26 cellular contexts compared by ENCODE assay signal in genomic region chr2:92074549-92074898, GRCh38.
DNase-seq lines count a peak whose midpoint lies in the region; ATAC-seq and TF ChIP-seq lines count a peak whose summit lies in the region.
"Had no signal": no experiment of that assay in that cellular context is flagged by ENCODE, and none has a peak within 500 bp of the region (broad histone marks: within the 10 kb centered on the region; RNA-seq: fewer than 3 reads in every experiment).

No MANE protein-coding gene starts in this region.

- H3K27me3 ChIP-seq in SK-N-SH (ENCODE audit: insufficient read depth) (no peaks in the 10 kb centered on the region; the same call in 1 of the 2 replicates), lower lobe of right lung (ENCODE audit: low read depth) (no peaks in the 10 kb centered on the region), stomach (no peaks in the 10 kb centered on the region), gastrocnemius medialis (no peaks in the 10 kb centered on the region)

- H3K9me3 ChIP-seq in SK-N-SH = no peaks in the 10 kb centered on the region
- no peaks in the 10 kb centered on the region for H3K9me3 ChIP-seq in lower lobe of right lung
- H3K9me3 ChIP-seq in stomach = peaks cover 0 to 32% (median 21%) of the 10 kb centered on the region in 4 donors
- no peaks in the 10 kb centered on the region for H3K9me3 ChIP-seq in gastrocnemius medialis

- POLR2A ChIA-PET in SK-N-SH (lab: Yijun Ruan, JAX) (no interaction called here), WTC11 (lab: Charles Lee) (no interaction called here)

- no peak overlapping the region for H3K4me3 Mint-ChIP-seq in WTC11
- H3K4me3 Mint-ChIP-seq: CD8-positive, alpha-beta T cell; HFFc6 had no signal

- in situ Hi-C loops in gastrocnemius medialis (cut with MboI; ENCODE audit: low sequenced_read_pairs in 4 of 4) = no loop called here

- H3K27ac Mint-ChIP-seq in WTC11 = no peak overlapping the region
- H3K27ac Mint-ChIP-seq: CD8-positive, alpha-beta T cell; HFFc6 had no signal

- ATAC-seq in SK-N-SH treated with all-trans-retinoic acid at 6 μM for 48 hours (no peak), lower lobe of right lung (no peak), WTC11 (no peak), gastrocnemius medialis (no peak)
- ATAC-seq: CD8-positive, alpha-beta T cell; Panc1 had no signal

- H3K4me2 ChIP-seq in SK-N-SH = no peak overlapping the region

- no peaks in the 10 kb centered on the region for H3K4me1 ChIP-seq in SK-N-SH (ENCODE audit: control insufficient read depth in 1 of 2, insufficient read depth in 2 of 2, low read depth in 1 of 2, low read length in 1 of 2)
- no peaks in the 10 kb centered on the region for H3K4me1 ChIP-seq in lower lobe of right lung
- H3K4me1 ChIP-seq in stomach = no peaks in the 10 kb centered on the region
- no peaks in the 10 kb centered on the region for H3K4me1 ChIP-seq in gastrocnemius medialis

- H3K9me2 ChIP-seq in SK-N-SH = no peaks in the 10 kb centered on the region

- H3K9ac ChIP-seq in SK-N-SH = no peak overlapping the region

- DNase-seq in SK-N-SH = peak; percentile 0
- peak; percentile 0 for DNase-seq in GM03348 (ENCODE audit: low spot score)
- DNase-seq in lower lobe of right lung = peak; percentile 17
- DNase-seq in stomach = peak; percentile 24
- DNase-seq in WTC11 (ENCODE audit: low spot score) = no peak
- no peak for DNase-seq in NCI-H1417 treated with DMSO at 0.1 percent for 48 hours (lab: John Stamatoyannopoulos, UW)
- DNase-seq in gastrocnemius medialis = no peak
- DNase-seq: ACHN; AML-193; C1 segment of cervical spinal cord; CD8-positive, alpha-beta T cell; DMS153; GDM1; H7; HFFc6; KG1; NCI-H1092; NCI-H1436 treated with DMSO at 0.1 percent for 48 hours; NCI-H2029; NCI-H345; NCI-H524; NCI-H774; NK-92 treated with Interleukin-12 subunit alpha and Interleukin-12 subunit beta, amount 100 ng/mL, for 24 hours had no signal

- intact Hi-C loops in lower lobe of right lung (cut with DNase I) = no loop called here
- intact Hi-C loops in stomach (cut with DNase I; ENCODE audit: low total_unique reads) = no loop called here
- intact Hi-C loops in gastrocnemius medialis (cut with DNase I; ENCODE audit: low total_unique reads) = no loop called here

- CTCF ChIA-PET in SK-N-SH (lab: Yijun Ruan, JAX) = no interaction called here
- CTCF ChIA-PET in WTC11 (lab: Charles Lee) = no interaction called here

- TF ChIP-seq POLR2A in stomach (IDR thresholded peaks at IDR 0.05) (no peak), gastrocnemius medialis (IDR thresholded peaks at IDR 0.05) (no peak)

- H3K4me1 Mint-ChIP-seq in WTC11 = no peaks in the 10 kb centered on the region

- H3K79me2 ChIP-seq in SK-N-SH (ENCODE audit: insufficient read depth) = no peaks in the 10 kb centered on the region

- TF ChIP-seq RAD21 in SK-N-SH (IDR thresholded peaks at IDR 0.05; ENCODE audit: low read length) = no peak

- no peaks in the 10 kb centered on the region for H3F3A ChIP-seq in SK-N-SH (replicated peaks; ENCODE audit: insufficient read depth)

- H3K4me3 ChIP-seq in SK-N-SH (ENCODE audit: low read depth in 2 of 2, low read length in 1 of 2) (no peak overlapping the region), lower lobe of right lung (no peak overlapping the region), stomach (no peak overlapping the region), gastrocnemius medialis (no peak overlapping the region)

- H3K36me3 Mint-ChIP-seq in WTC11 = peaks cover 26% of the 10 kb centered on the region
- H3K36me3 Mint-ChIP-seq: CD8-positive, alpha-beta T cell had no signal

- H3K36me3 ChIP-seq in SK-N-SH (replicated peaks in 1 of 2; ENCODE audit: control insufficient read depth in 1 of 2, insufficient read depth in 2 of 2, low read length in 1 of 2) (no peaks in the 10 kb centered on the region), lower lobe of right lung (no peaks in the 10 kb centered on the region), stomach (no peaks in the 10 kb centered on the region), gastrocnemius medialis (no peaks in the 10 kb centered on the region)

- no peaks in the 10 kb centered on the region for H4K20me1 ChIP-seq in SK-N-SH (ENCODE audit: insufficient read depth)

- H2AFZ ChIP-seq in SK-N-SH (ENCODE audit: low read depth) = no peak overlapping the region

- WGBS in SK-N-SH (ENCODE audit: low lambda C conversion rate) = 42% methylated on average over 29 of the region's 29 CpGs
- WGBS in stomach, 5 donors = 55 to 80% (median 70%) methylated on average over 26 to 29 of the region's 29 CpGs

- TF ChIP-seq CTCF in SK-N-SH (IDR thresholded peaks at IDR 0.05) = no peak
- no peak for TF ChIP-seq CTCF in lower lobe of right lung (IDR thresholded peaks at IDR 0.05)
- no peak for TF ChIP-seq CTCF in stomach (IDR thresholded peaks at IDR 0.05)
- TF ChIP-seq CTCF in WTC11 (IDR thresholded peaks at IDR 0.05) = no peak
- no peak for TF ChIP-seq CTCF in gastrocnemius medialis (IDR thresholded peaks at IDR 0.05 in 4 of 5, conservative IDR thresholded peaks at IDR 0.05 in 1 of 5)

- no peak for TF ChIP-seq EP300 in SK-N-SH (IDR thresholded peaks at IDR 0.05; ENCODE audit: borderline replicate concordance in 1 of 2, low read depth in 1 of 2, low read length in 1 of 2)
- no peak for TF ChIP-seq EP300 in stomach (IDR thresholded peaks at IDR 0.05)

- peaks cover 30% of the 10 kb centered on the region for H3K9me3 Mint-ChIP-seq in WTC11
- H3K9me3 Mint-ChIP-seq: HFFc6 had no signal

- H3K27me3 Mint-ChIP-seq in WTC11 (ENCODE audit: low read depth) = peaks cover 18% of the 10 kb centered on the region

- H3K27ac ChIP-seq in SK-N-SH (ENCODE audit: low read depth in 2 of 2, low read length in 1 of 2) = no peak overlapping the region
- no peak overlapping the region for H3K27ac ChIP-seq in lower lobe of right lung
- no peak overlapping the region for H3K27ac ChIP-seq in stomach
- H3K27ac ChIP-seq in gastrocnemius medialis = no peak overlapping the region
- H3K27ac ChIP-seq: 22Rv1 had no signal

TF ChIP-seq in SK-N-SH, 30 proteins besides CTCF, POLR2A, EP300 and RAD21 (continues in another document):
- TF ChIP-seq FOXM1 (IDR thresholded peaks at IDR 0.05; ENCODE audit: low read depth) (no peak), MAX (IDR thresholded peaks at IDR 0.05; ENCODE audit: low read depth) (no peak), YY1 (IDR thresholded peaks at IDR 0.05; ENCODE audit: low read depth) (no peak), SIN3A (IDR thresholded peaks at IDR 0.05; ENCODE audit: borderline replicate concordance, low read depth, low read length) (no peak), NFIC (IDR thresholded peaks at IDR 0.05; ENCODE audit: borderline replicate concordance) (no peak), RXRA (IDR thresholded peaks at IDR 0.05; ENCODE audit: borderline replicate concordance, low read depth) (no peak), ELF1 (IDR thresholded peaks at IDR 0.05) (no peak), MXI1 (IDR thresholded peaks at IDR 0.05; ENCODE audit: low read depth, low read length) (no peak), TAF1 (IDR thresholded peaks at IDR 0.05; ENCODE audit: borderline replicate concordance, low read depth, low read length) (no peak), TCF12 (IDR thresholded peaks at IDR 0.05) (no peak), SMC3 (IDR thresholded peaks at IDR 0.05; ENCODE audit: low read depth, low read length) (no peak), RFX5 (IDR thresholded peaks at IDR 0.05; ENCODE audit: low read length) (no peak)

TF ChIP-seq in SK-N-SH treated with all-trans-retinoic acid at 6 μM for 48 hours, 23 proteins besides CTCF, POLR2A, EP300 and RAD21 (continues in another document):
- no peak for TF ChIP-seq ARNTL (CRISPR knock-in tag; IDR thresholded peaks at IDR 0.05; ENCODE audit: borderline replicate concordance, low read depth)
- TF ChIP-seq OSR1 (CRISPR knock-in tag; IDR thresholded peaks at IDR 0.05) = no peak
- no peak for TF ChIP-seq POU6F1 (CRISPR knock-in tag; IDR thresholded peaks at IDR 0.05; ENCODE audit: borderline replicate concordance, low read depth)

TF ChIP-seq in WTC11, 78 proteins besides CTCF, POLR2A, EP300 and RAD21 (continues in another document):
- TF ChIP-seq RELA (CRISPR knock-in tag; IDR thresholded peaks at IDR 0.05; ENCODE audit: borderline replicate concordance) = no peak
- TF ChIP-seq ELF4 (CRISPR knock-in tag; IDR thresholded peaks at IDR 0.05; ENCODE audit: low read depth) = no peak
- TF ChIP-seq NFATC4 (CRISPR knock-in tag; IDR thresholded peaks at IDR 0.05) = no peak
- no peak for TF ChIP-seq NR3C1 (CRISPR knock-in tag; conservative IDR thresholded peaks at IDR 0.05; ENCODE audit: low read depth)
- TF ChIP-seq PRDM15 (CRISPR knock-in tag; IDR thresholded peaks at IDR 0.05) = no peak
- no peak for TF ChIP-seq FOXK1 (CRISPR knock-in tag; IDR thresholded peaks at IDR 0.05)
- TF ChIP-seq HMGA2 (CRISPR knock-in tag; IDR thresholded peaks at IDR 0.05) = no peak

Comparison
In these comparisons a context has a peak if more than half of its experiments do, and no peak if none do; other contexts are left out.
1. DNase-seq: peak in SK-N-SH (single experiment), GM03348 (single experiment), lower lobe of right lung (single experiment) and stomach (single experiment); none in WTC11 (single experiment), NCI-H1417 treated with DMSO at 0.1 percent for 48 hours (single experiment) and gastrocnemius medialis (0 of 2).